10 cellular contexts compared by ENCODE assay signal in genomic region chr10:98444314-98445006, GRCh38. TPM values are rescaled to one million over a fixed set of nuclear protein-coding genes. Genes with fewer than 3 reads are reported as not detected.
DNase-seq lines count a peak whose midpoint lies in the region; ATAC-seq and TF ChIP-seq lines count a peak whose summit lies in the region.
"Had no signal": no experiment of that assay in that cellular context is flagged by ENCODE, and none has a peak within 500 bp of the region (broad histone marks: within the 10 kb centered on the region; RNA-seq: fewer than 3 reads in every experiment).

No MANE protein-coding gene starts in this region.

- H3K4me1 ChIP-seq in neural progenitor cell (no peaks in the 10 kb centered on the region), Karpas-422 (ENCODE audit: low read length) (peaks cover 7% of the 10 kb centered on the region)

- no peaks in the 10 kb centered on the region for H3K9me2 ChIP-seq in Karpas-422 (replicated peaks; ENCODE audit: insufficient read depth, low read length)

- no peaks in the 10 kb centered on the region for H3K9me3 ChIP-seq in neural progenitor cell (ENCODE audit: low read depth)
- no peaks in the 10 kb centered on the region for H3K9me3 ChIP-seq in Karpas-422 (ENCODE audit: low read length)
- H3K9me3 ChIP-seq: heart left ventricle had no signal

- H2AFZ ChIP-seq in neural progenitor cell (replicated peaks), result no peak overlapping the region
- H2AFZ ChIP-seq in Karpas-422 (ENCODE audit: low read length), result no peak overlapping the region

- no peak for TF ChIP-seq CTCF in neural progenitor cell (IDR thresholded peaks at IDR 0.05)

- DNase-seq in D341Med (ENCODE audit: low spot score) (peak; percentile 53), neural progenitor cell (ENCODE audit: low spot score) (no peak), Karpas-422 (no peak), AG20443 (ENCODE audit: low spot score) (no peak), foreskin melanocyte (no peak)
- DNase-seq: heart left ventricle, NCI-H510A had no signal

- H3K27me3 Mint-ChIP-seq in activated naive CD8-positive, alpha-beta T cell, result no peaks in the 10 kb centered on the region
- H3K27me3 Mint-ChIP-seq in neural progenitor cell (ENCODE audit: insufficient read depth, low read depth), result peaks cover 6% of the 10 kb centered on the region

- H3K36me3 ChIP-seq in neural progenitor cell (no peaks in the 10 kb centered on the region), Karpas-422 (ENCODE audit: insufficient read depth, low read length) (peaks cover 22% of the 10 kb centered on the region)

- H4K20me1 ChIP-seq in neural progenitor cell (ENCODE audit: low read depth), result no peaks in the 10 kb centered on the region
- H4K20me1 ChIP-seq in Karpas-422 (ENCODE audit: insufficient read depth, low read depth, low read length), result no peaks in the 10 kb centered on the region

- H3K79me2 ChIP-seq in neural progenitor cell (ENCODE audit: low read depth) (no peaks in the 10 kb centered on the region), Karpas-422 (ENCODE audit: low read length) (peaks cover 21% of the 10 kb centered on the region)

- H3K4me1 Mint-ChIP-seq in activated naive CD8-positive, alpha-beta T cell (ENCODE audit: low read depth), result peaks cover 52% of the 10 kb centered on the region
- H3K4me1 Mint-ChIP-seq in neural progenitor cell, result peaks cover 5% of the 10 kb centered on the region

- peak overlapping the region; percentile 50 for H3K27ac Mint-ChIP-seq in activated naive CD8-positive, alpha-beta T cell
- H3K27ac Mint-ChIP-seq in neural progenitor cell, result no peak overlapping the region

- H3K36me3 Mint-ChIP-seq in activated naive CD8-positive, alpha-beta T cell, result peaks cover 13% of the 10 kb centered on the region
- H3K36me3 Mint-ChIP-seq in neural progenitor cell, result peaks cover 16% of the 10 kb centered on the region

- H3K27ac ChIP-seq in neural progenitor cell (no peak overlapping the region), Karpas-422 (ENCODE audit: low read length) (no peak overlapping the region)

- H3K9ac ChIP-seq in neural progenitor cell (no peak overlapping the region), Karpas-422 (ENCODE audit: low read length) (no peak overlapping the region)

- peak overlapping the region; percentile 92 for H3K4me3 Mint-ChIP-seq in activated naive CD8-positive, alpha-beta T cell
- peak overlapping the region; percentile 17 for H3K4me3 Mint-ChIP-seq in neural progenitor cell

- H3K4me2 ChIP-seq in neural progenitor cell (no peak overlapping the region), Karpas-422 (ENCODE audit: low read depth, low read length, poor library complexity, severe bottlenecking) (no peak overlapping the region)

- H3F3A ChIP-seq in neural progenitor cell (ENCODE audit: low read depth), result peaks cover 7% of the 10 kb centered on the region

- no peaks in the 10 kb centered on the region for H3K9me3 Mint-ChIP-seq in activated naive CD8-positive, alpha-beta T cell (ENCODE audit: low read depth)
- peaks cover 3% of the 10 kb centered on the region for H3K9me3 Mint-ChIP-seq in neural progenitor cell

- H3K27me3 ChIP-seq in neural progenitor cell (no peaks in the 10 kb centered on the region), Karpas-422 (ENCODE audit: low read length) (no peaks in the 10 kb centered on the region)
- H3K27me3 ChIP-seq: heart left ventricle had no signal

- peak; percentile 31 for ATAC-seq in HG02884 (IDR thresholded peaks at IDR 0.05; ENCODE audit: unreplicated experiment)
- ATAC-seq: heart left ventricle had no signal

- H3K4me3 ChIP-seq in neural progenitor cell, result no peak overlapping the region
- no peak overlapping the region for H3K4me3 ChIP-seq in Karpas-422 (ENCODE audit: low read length)

RNA-seq across cellular contexts. Expression of gene HPS1, which starts 2.3 kb away (rescaled TPM):
- total RNA-seq in neural progenitor cell (ENCODE audit: low replicate concordance), result 16.0 and 32.0 TPM in 2 replicates
- 35.6 and 43.4 TPM in 2 replicates for total RNA-seq in Karpas-422 (2014; rRNA removed; shearing (Covaris generic); ENCODE audit: low replicate concordance)

RNA-seq across cellular contexts. Expression of gene PYROXD2, which starts 29.5 kb away (rescaled TPM):
- total RNA-seq in neural progenitor cell (ENCODE audit: low replicate concordance), result 5.0 and 10.5 TPM in 2 replicates
- 1.2 TPM in 1 of 2 replicates, not detected in the other for total RNA-seq in Karpas-422 (2014; rRNA removed; shearing (Covaris generic); ENCODE audit: low replicate concordance)
- total RNA-seq: G401 had no signal
